Comparison of ENCODE assay signal across 8 cellular contexts in the genomic region with DNA sequence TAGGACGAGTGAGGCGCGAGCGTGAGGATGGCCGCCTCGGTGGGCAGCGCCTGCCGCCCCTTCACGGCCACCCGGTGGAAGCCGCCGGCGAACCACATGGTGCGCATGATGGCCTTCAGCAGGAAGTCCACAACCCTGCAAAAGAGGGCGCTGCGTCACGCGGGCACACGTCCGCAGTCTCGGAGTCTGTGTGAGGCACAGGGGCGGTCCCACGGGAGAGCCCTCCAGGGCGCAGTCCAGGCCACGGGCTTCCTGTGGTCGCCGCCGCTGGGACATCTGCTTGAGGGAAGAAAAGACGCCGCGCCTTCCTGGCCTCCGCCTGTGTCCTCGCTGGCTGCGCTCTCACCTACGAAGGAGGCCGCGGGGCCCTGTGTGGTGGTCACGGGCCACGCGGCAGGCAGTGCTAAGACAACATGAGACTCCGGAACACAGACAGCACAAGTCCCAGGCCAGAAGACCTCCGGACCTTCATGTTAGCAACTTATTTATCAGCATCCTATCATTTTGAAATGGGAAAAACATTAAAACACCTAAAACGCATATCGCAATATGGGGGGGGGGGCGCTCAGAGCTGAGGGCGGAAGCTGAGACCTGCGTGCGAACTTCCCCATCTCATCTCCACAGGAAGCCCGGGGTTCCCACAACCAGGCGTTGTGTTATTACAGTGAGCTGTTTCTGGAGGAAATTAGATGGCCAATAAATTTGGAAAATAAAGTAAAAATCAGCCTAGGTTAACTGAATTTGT. TPM values are rescaled to one million over a fixed set of nuclear protein-coding genes. Genes with fewer than 3 reads are reported as not detected.
DNase-seq lines count a peak whose midpoint lies in the region; ATAC-seq and TF ChIP-seq lines count a peak whose summit lies in the region.

No MANE protein-coding gene starts in this region.

- no peak overlapping the region for H2AFZ ChIP-seq in OCI-LY7 (ENCODE audit: low read length)

- H3K27ac ChIP-seq in OCI-LY7 (ENCODE audit: low read depth, low read length, poor library complexity, severe bottlenecking) (peak overlapping the region; percentile 12), lower lobe of right lung (peak overlapping the region; percentile 56)

- H3K36me3 ChIP-seq in OCI-LY7 (ENCODE audit: insufficient read depth, low read length) (peaks cover 94% of the 10 kb centered on the region), lower lobe of right lung (peaks cover 79% of the 10 kb centered on the region)

- BruUV-seq in OCI-LY7 (replicated peaks; lab: Mats Ljungman, UMichigan) = no TSS peak

- H3K9me3 ChIP-seq in OCI-LY7 (ENCODE audit: low read length) = no peaks in the 10 kb centered on the region
- H3K9me3 ChIP-seq in lower lobe of right lung = no peaks in the 10 kb centered on the region

- in situ Hi-C loops in ACHN (cut with HindIII; ENCODE audit: low pct_ligation_motif_present, low pct_unique_long_range_greater_than_20kb, low sequenced_read_pairs) = no loop called here

- H3K4me3 ChIP-seq in OCI-LY7 (ENCODE audit: low read depth, low read length, poor library complexity, severe bottlenecking) = peak overlapping the region; percentile 3
- peak overlapping the region; percentile 6 for H3K4me3 ChIP-seq in lower lobe of right lung

- H3K9me2 ChIP-seq in OCI-LY7 (ENCODE audit: insufficient read depth, low read length) = no peaks in the 10 kb centered on the region

- peak overlapping the region; percentile 43 for H3K4me2 ChIP-seq in OCI-LY7 (ENCODE audit: low read length)

- H3K4me1 ChIP-seq in OCI-LY7 (ENCODE audit: insufficient read depth, low read length, poor library complexity, severe bottlenecking) (peaks cover 35% of the 10 kb centered on the region), lower lobe of right lung (peaks cover 21% of the 10 kb centered on the region)

- H3K79me2 ChIP-seq in OCI-LY7 (ENCODE audit: insufficient read depth, low read depth, low read length) = no peaks in the 10 kb centered on the region

- intact Hi-C loops in OCI-LY7 (cut with micrococcal nuclease; ENCODE audit: unreplicated experiment) (no loop called here), lower lobe of right lung (cut with DNase I) (no loop called here)

- DNase-seq in OCI-LY7 (ENCODE audit: low spot score) (peak; percentile 44), lower lobe of right lung (peak; percentile 79), germinal center (ENCODE audit: low spot score) (no peak), ACHN (no peak), occipital lobe (lab: John Stamatoyannopoulos, UW) (no peak)
- no peak for DNase-seq in activated CD4-positive, alpha-beta T cell treated with anti-CD3 and anti-CD28 coated beads, Interleukin-2, amount 50 U/mL, for 4 hours

- H3K27me3 ChIP-seq in lower lobe of right lung (ENCODE audit: low read depth) = no peaks in the 10 kb centered on the region

- H4K20me1 ChIP-seq in OCI-LY7 (ENCODE audit: insufficient read depth, low read length) = no peaks in the 10 kb centered on the region

- POLR2A ChIA-PET in OCI-LY7 (lab: Charles Lee) = interaction anchor here (0.7 kb wide), 1 partner anchor 1712 kb away, joined by 3 read pairs; no protein-coding TSS in a partner anchor

- peak; percentile 20 for ATAC-seq in GM18502 (IDR thresholded peaks at IDR 0.05; ENCODE audit: poor library complexity, unreplicated experiment)
- ATAC-seq in HG02571 (IDR thresholded peaks at IDR 0.05; ENCODE audit: unreplicated experiment) = peak; percentile 19
- peak; percentile 57 to 64 for ATAC-seq in lower lobe of right lung

- TF ChIP-seq CTCF in OCI-LY7 (conservative IDR thresholded peaks at IDR 0.05; ENCODE audit: low read length) (0 out of 2 replicates have a peak, but pooled peaks have one; percentile 9), lower lobe of right lung (IDR thresholded peaks at IDR 0.05) (no peak)

- CTCF ChIA-PET in OCI-LY7 (lab: Charles Lee; ENCODE audit: unreplicated experiment) = no interaction called here

RNA-seq across cellular contexts. Expression of gene LPCAT1, which starts 28.8 kb away (rescaled TPM):
- total RNA-seq in OCI-LY7 (2014; rRNA removed; shearing (Covaris generic)) = 47.7 and 69.1 TPM in 2 replicates
- 57.3 and 63.6 TPM in 2 replicates for total RNA-seq in OCI-LY7 (2022)
- 475 TPM for total RNA-seq in lower lobe of right lung
- 129 TPM for total RNA-seq in occipital lobe

RNA-seq across cellular contexts. Expression of gene SLC6A3, which starts 49.7 kb away (rescaled TPM):
- 0.05 TPM in 1 of 2 replicates, not detected in the other for total RNA-seq in OCI-LY7 (2014; rRNA removed; shearing (Covaris generic))
- total RNA-seq in OCI-LY7 (2022) (not detected in 2 replicates), lower lobe of right lung (0.12 TPM), occipital lobe (not detected)

Comparison
In these comparisons a context has a peak if more than half of its experiments do, and no peak if none do; other contexts are left out.
1. DNase-seq: peak in OCI-LY7 (single experiment) and lower lobe of right lung (single experiment); none in germinal center (single experiment), activated CD4-positive, alpha-beta T cell treated with anti-CD3 and anti-CD28 coated beads, Interleukin-2, amount 50 U/mL, for 4 hours (0 of 2), ACHN (single experiment) and occipital lobe (single experiment).
2. Peak in every context shown above with its lines, with median percentiles within 50 percentile points of each other: ATAC-seq.